ENCODE assay signal across 17 cellular contexts in the genomic region with DNA sequence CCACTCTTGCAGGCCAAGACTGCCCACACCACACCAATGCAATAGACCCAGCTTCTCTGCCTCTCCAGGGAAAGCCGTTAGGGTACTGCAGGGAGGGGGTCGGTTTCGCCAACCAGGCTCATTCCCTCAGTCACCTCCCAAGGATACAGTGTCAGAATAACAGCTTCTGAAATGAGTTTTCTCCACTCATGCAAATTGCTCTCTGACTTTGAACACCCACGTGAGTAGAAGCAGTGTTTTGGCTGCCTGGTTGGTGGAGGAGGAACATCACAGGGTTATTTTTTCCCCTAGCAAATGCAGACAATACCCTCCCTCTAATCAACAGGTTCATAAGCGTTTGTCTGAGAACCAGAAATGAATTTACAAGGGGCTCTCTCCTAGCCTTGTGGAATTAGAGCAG.
DNase-seq lines count a peak whose midpoint lies in the region; ATAC-seq and TF ChIP-seq lines count a peak whose summit lies in the region.
"Had no signal": no experiment of that assay in that cellular context is flagged by ENCODE, and none has a peak within 500 bp of the region (broad histone marks: within the 10 kb centered on the region; RNA-seq: fewer than 3 reads in every experiment).

No MANE protein-coding gene starts in this region.

- intact Hi-C loops in activated CD4-positive, alpha-beta memory T cell treated with anti-CD3 and anti-CD28 coated beads for 36 hours (cut with micrococcal nuclease): loop anchor here (2.0 kb wide), 1 partner anchor 23 kb away; no protein-coding TSS in a partner anchor
- intact Hi-C loops in prostate gland (cut with DNase I): no loop called here

- H3K27ac Mint-ChIP-seq in activated CD4-positive, alpha-beta memory T cell treated with anti-CD3 and anti-CD28 coated beads for 36 hours: peak overlapping the region; percentile 6
- H3K27ac Mint-ChIP-seq in activated CD4-positive, alpha-beta memory T cell treated with anti-CD3 and anti-CD28 coated beads, Interleukin-2, amount 10 ng/mL, durations not matched to agents 7 days and 5 days: no peak overlapping the region
- H3K27ac Mint-ChIP-seq in stimulated activated memory B cell treated with anti-CD40 and anti-IgM and Interleukin-4, amounts not matched to agents 10 μg/mL and 1 μg/mL and 100 μg/mL, for 72 hours: peak overlapping the region; percentile 58
- H3K27ac Mint-ChIP-seq: dendritic cell treated with granulocyte-macrophage colony-stimulating factor and Interleukin-4, amounts not matched to agents 40 ng/mL and 50 ng/mL, for 4 days had no signal

- peak overlapping the region; percentile 85 for H3K27ac ChIP-seq in cingulate gyrus (ENCODE audit: low read depth, low read length)
- no peak overlapping the region for H3K27ac ChIP-seq in prostate gland
- H3K27ac ChIP-seq: ascending aorta had no signal

- H3K36me3 ChIP-seq in prostate gland: no peaks in the 10 kb centered on the region
- H3K36me3 ChIP-seq: ascending aorta had no signal

- no peaks in the 10 kb centered on the region for H3K9me3 Mint-ChIP-seq in activated CD4-positive, alpha-beta memory T cell treated with anti-CD3 and anti-CD28 coated beads for 36 hours
- no peaks in the 10 kb centered on the region for H3K9me3 Mint-ChIP-seq in activated CD4-positive, alpha-beta memory T cell treated with anti-CD3 and anti-CD28 coated beads, Interleukin-2, amount 10 ng/mL, durations not matched to agents 7 days and 5 days
- no peaks in the 10 kb centered on the region for H3K9me3 Mint-ChIP-seq in stimulated activated memory B cell treated with anti-CD40 and anti-IgM and Interleukin-4, amounts not matched to agents 10 μg/mL and 1 μg/mL and 100 μg/mL, for 72 hours
- H3K9me3 Mint-ChIP-seq: dendritic cell treated with granulocyte-macrophage colony-stimulating factor and Interleukin-4, amounts not matched to agents 40 ng/mL and 50 ng/mL, for 4 days; WTC11 had no signal

- no peaks in the 10 kb centered on the region for H3K27me3 ChIP-seq in prostate gland (replicated peaks; ENCODE audit: insufficient read depth)
- H3K27me3 ChIP-seq: ascending aorta had no signal

- TF ChIP-seq POLR2A in prostate gland (IDR thresholded peaks at IDR 0.05): no peak

- peak; percentile 50 for ATAC-seq in HG02885 (IDR thresholded peaks at IDR 0.05; ENCODE audit: poor library complexity, unreplicated experiment)
- ATAC-seq in stimulated activated memory B cell treated with anti-CD40 and anti-IgM and Interleukin-4, amounts not matched to agents 10 μg/mL and 1 μg/mL and 100 μg/mL, for 72 hours: peak; percentile 51
- ATAC-seq in GM18873 (IDR thresholded peaks at IDR 0.05; ENCODE audit: low FRiP score, unreplicated experiment): no peak
- no peak for ATAC-seq in HG02763 (IDR thresholded peaks at IDR 0.05; ENCODE audit: unreplicated experiment)
- ATAC-seq: Panc1, WTC11 had no signal

- no peak overlapping the region for H3K4me3 ChIP-seq in prostate gland
- H3K4me3 ChIP-seq: ascending aorta, lung had no signal

- DNase-seq in activated CD4-positive, alpha-beta memory T cell treated with anti-CD3 and anti-CD28 coated beads for 36 hours: peak; percentile 29
- DNase-seq in activated CD4-positive, alpha-beta memory T cell treated with anti-CD3 and anti-CD28 coated beads, Interleukin-2, amount 10 ng/mL, durations not matched to agents 7 days and 5 days: no peak
- no peak for DNase-seq in prostate gland (ENCODE audit: low spot score)
- DNase-seq: COR-L47, NCI-H1436, occipital lobe, small intestine had no signal

- H3K4me1 Mint-ChIP-seq in activated CD4-positive, alpha-beta memory T cell treated with anti-CD3 and anti-CD28 coated beads for 36 hours (ENCODE audit: low read depth): peaks cover 56% of the 10 kb centered on the region
- H3K4me1 Mint-ChIP-seq in activated CD4-positive, alpha-beta memory T cell treated with anti-CD3 and anti-CD28 coated beads, Interleukin-2, amount 10 ng/mL, durations not matched to agents 7 days and 5 days: peaks cover 26% of the 10 kb centered on the region
- peaks cover 69% of the 10 kb centered on the region for H3K4me1 Mint-ChIP-seq in stimulated activated memory B cell treated with anti-CD40 and anti-IgM and Interleukin-4, amounts not matched to agents 10 μg/mL and 1 μg/mL and 100 μg/mL, for 72 hours

- H3K4me3 Mint-ChIP-seq in activated CD4-positive, alpha-beta memory T cell treated with anti-CD3 and anti-CD28 coated beads for 36 hours: no peak overlapping the region
- no peak overlapping the region for H3K4me3 Mint-ChIP-seq in activated CD4-positive, alpha-beta memory T cell treated with anti-CD3 and anti-CD28 coated beads, Interleukin-2, amount 10 ng/mL, durations not matched to agents 7 days and 5 days
- no peak overlapping the region for H3K4me3 Mint-ChIP-seq in stimulated activated memory B cell treated with anti-CD40 and anti-IgM and Interleukin-4, amounts not matched to agents 10 μg/mL and 1 μg/mL and 100 μg/mL, for 72 hours
- H3K4me3 Mint-ChIP-seq: dendritic cell treated with granulocyte-macrophage colony-stimulating factor and Interleukin-4, amounts not matched to agents 40 ng/mL and 50 ng/mL, for 4 days; WTC11 had no signal

- peaks cover 1% of the 10 kb centered on the region for H3K36me3 Mint-ChIP-seq in activated CD4-positive, alpha-beta memory T cell treated with anti-CD3 and anti-CD28 coated beads for 36 hours
- H3K36me3 Mint-ChIP-seq in activated CD4-positive, alpha-beta memory T cell treated with anti-CD3 and anti-CD28 coated beads, Interleukin-2, amount 10 ng/mL, durations not matched to agents 7 days and 5 days (ENCODE audit: low read depth): peaks cover 5% of the 10 kb centered on the region
- H3K36me3 Mint-ChIP-seq in stimulated activated memory B cell treated with anti-CD40 and anti-IgM and Interleukin-4, amounts not matched to agents 10 μg/mL and 1 μg/mL and 100 μg/mL, for 72 hours: peaks cover 18% of the 10 kb centered on the region
- H3K36me3 Mint-ChIP-seq: WTC11 had no signal

- H3K4me1 ChIP-seq in prostate gland (replicated peaks): peaks cover 10% of the 10 kb centered on the region

- CTCF ChIA-PET in activated CD4-positive, alpha-beta memory T cell treated with anti-CD3 and anti-CD28 coated beads for 36 hours (lab: Charles Lee): interaction anchor here (0.7 to 2.1 kb wide), 4 partner anchors 8 to 243 kb away, joined by 3 to 8 read pairs (median 3); no protein-coding TSS in a partner anchor
- CTCF ChIA-PET in activated CD4-positive, alpha-beta memory T cell treated with anti-CD3 and anti-CD28 coated beads, Interleukin-2, amount 10 ng/mL, durations not matched to agents 7 days and 5 days (lab: Charles Lee): no interaction called here

- no peak for TF ChIP-seq CTCF in prostate gland (IDR thresholded peaks at IDR 0.05)

- POLR2A ChIA-PET in activated CD4-positive, alpha-beta memory T cell treated with anti-CD3 and anti-CD28 coated beads for 36 hours (lab: Charles Lee): interaction anchor here (2.7 kb wide), 1 partner anchor 12 kb away, joined by 7 read pairs; no protein-coding TSS in a partner anchor
- POLR2A ChIA-PET in activated CD4-positive, alpha-beta memory T cell treated with anti-CD3 and anti-CD28 coated beads, Interleukin-2, amount 10 ng/mL, durations not matched to agents 7 days and 5 days (lab: Charles Lee): no interaction called here

- no peaks in the 10 kb centered on the region for H3K27me3 Mint-ChIP-seq in activated CD4-positive, alpha-beta memory T cell treated with anti-CD3 and anti-CD28 coated beads for 36 hours
- no peaks in the 10 kb centered on the region for H3K27me3 Mint-ChIP-seq in activated CD4-positive, alpha-beta memory T cell treated with anti-CD3 and anti-CD28 coated beads, Interleukin-2, amount 10 ng/mL, durations not matched to agents 7 days and 5 days
- H3K27me3 Mint-ChIP-seq in stimulated activated memory B cell treated with anti-CD40 and anti-IgM and Interleukin-4, amounts not matched to agents 10 μg/mL and 1 μg/mL and 100 μg/mL, for 72 hours: no peaks in the 10 kb centered on the region

- H3K9me3 ChIP-seq in prostate gland: no peaks in the 10 kb centered on the region
- H3K9me3 ChIP-seq: ascending aorta had no signal

- WGBS in prostate gland: 68% methylated on average over 5 of the region's 5 CpGs

Comparison
In these comparisons a context has a peak if more than half of its experiments do, and no peak if none do; other contexts are left out.
1. ATAC-seq: peak in HG02885 (single experiment) and stimulated activated memory B cell treated with anti-CD40 and anti-IgM and Interleukin-4, amounts not matched to agents 10 μg/mL and 1 μg/mL and 100 μg/mL, for 72 hours (single experiment); none in GM18873 (single experiment) and HG02763 (single experiment).